Comparison of ENCODE assay signal across 1 cellular context in genomic region chr10:75211007-75211735, GRCh38.
A peak's percentile ranks its signal among the peaks of the same experiment; 100 is the strongest.
TF ChIP-seq lines count a peak whose summit lies in the region.

No MANE protein-coding gene starts in this region.

TF ChIP-seq in SK-N-SH, 30 proteins besides CTCF, POLR2A, EP300 and RAD21 (continued from another document):
- TF ChIP-seq ZBTB33 (IDR thresholded peaks at IDR 0.05; ENCODE audit: borderline replicate concordance, low read depth) = no peak
- TF ChIP-seq FOXJ3 (CRISPR knock-in tag; IDR thresholded peaks at IDR 0.05) = no peak
- 0 out of 2 replicates have a peak, but pooled peaks have one; percentile 11 for TF ChIP-seq POLR2AphosphoS5 (IDR thresholded peaks at IDR 0.05; ENCODE audit: low read depth, low read length)
- TF ChIP-seq TCF12 (IDR thresholded peaks at IDR 0.05) = no peak
- no peak for TF ChIP-seq MAX (IDR thresholded peaks at IDR 0.05; ENCODE audit: low read depth)
- TF ChIP-seq SIN3A (IDR thresholded peaks at IDR 0.05; ENCODE audit: borderline replicate concordance, low read depth, low read length) = 0 out of 2 replicates have a peak, but pooled peaks have one; percentile 41
- TF ChIP-seq MXI1 (IDR thresholded peaks at IDR 0.05; ENCODE audit: low read depth, low read length) = peak; percentile 53; the same call in 1 of the 2 replicates
